Comparison of ENCODE assay signal across 1 cellular context in genomic region chr1:205917466-205918248, GRCh38.
TF ChIP-seq lines count a peak whose summit lies in the region.

No MANE protein-coding gene starts in this region.

TF ChIP-seq in IMR-90, 13 proteins besides CTCF, POLR2A, EP300 and RAD21 (continued from another document):
- no peak for TF ChIP-seq CHD1 (IDR thresholded peaks at IDR 0.05; ENCODE audit: low read depth, low read length)
- TF ChIP-seq RFX5 (IDR thresholded peaks at IDR 0.05; ENCODE audit: low read depth, low read length) = no peak
- TF ChIP-seq FOS (IDR thresholded peaks at IDR 0.05; ENCODE audit: low read depth, low read length) = no peak
- no peak for TF ChIP-seq MAZ (IDR thresholded peaks at IDR 0.05; ENCODE audit: borderline replicate concordance, low read depth, low read length)
- TF ChIP-seq RCOR1 (IDR thresholded peaks at IDR 0.05; ENCODE audit: insufficient replicate concordance, low read length) = no peak
- TF ChIP-seq NFE2L2 (IDR thresholded peaks at IDR 0.05; ENCODE audit: low read depth, low read length) = no peak
- TF ChIP-seq MXI1 (IDR thresholded peaks at IDR 0.05; ENCODE audit: borderline replicate concordance, low read depth, low read length) = no peak
- TF ChIP-seq USF2 (IDR thresholded peaks at IDR 0.05; ENCODE audit: low read depth, low read length) = no peak
- TF ChIP-seq MAFK (IDR thresholded peaks at IDR 0.05; ENCODE audit: low read depth, low read length) = no peak
- TF ChIP-seq BHLHE40 (IDR thresholded peaks at IDR 0.05; ENCODE audit: low read depth, low read length) = no peak
- TF ChIP-seq CEBPB (IDR thresholded peaks at IDR 0.05; ENCODE audit: low read depth, low read length) = no peak
